16 cellular contexts compared by ENCODE assay signal in genomic region chr1:52531473-52531872, GRCh38. TPM values are rescaled to one million over a fixed set of nuclear protein-coding genes. Genes with fewer than 3 reads are reported as not detected.
DNase-seq lines count a peak whose midpoint lies in the region; ATAC-seq, FAIRE-seq and TF ChIP-seq lines count a peak whose summit lies in the region.
"Had no signal": no experiment of that assay in that cellular context is flagged by ENCODE, and none has a peak within 500 bp of the region (broad histone marks: within the 10 kb centered on the region; RNA-seq: fewer than 3 reads in every experiment).

No MANE protein-coding gene starts in this region.

- peaks cover 12% of the 10 kb centered on the region for H3K79me2 ChIP-seq in GM12878 (ENCODE audit: control insufficient read depth, insufficient read depth, low read length)

- no peak overlapping the region for H3K27ac ChIP-seq in CD4-positive, alpha-beta memory T cell (ENCODE audit: low read depth, low read length)
- peak overlapping the region; percentile 60; the same call in 1 of the 2 replicates for H3K27ac ChIP-seq in GM12878 (ENCODE audit: control insufficient read depth, insufficient read depth)
- H3K27ac ChIP-seq: C4-2B, SJCRH30 had no signal

- SMC1A ChIA-PET in GM12878 (lab: Charles Lee; ENCODE audit: uncharacterized antibody, unreplicated experiment), result interaction anchor here (1.0 to 1.2 kb wide), 2 partner anchors 9 to 17 kb away, joined by 5 read pairs; no protein-coding TSS in a partner anchor

- H3K4me2 ChIP-seq in GM12878 (ENCODE audit: control insufficient read depth, insufficient read depth), result peak overlapping the region; percentile 76

- peaks cover 0 to 9% (median 0%) of the 10 kb centered on the region in 8 donors for H3K9me3 Mint-ChIP-seq in CD4-positive, alpha-beta memory T cell
- H3K9me3 Mint-ChIP-seq in stimulated activated memory B cell treated with anti-CD40 and anti-IgM and Interleukin-4, amounts not matched to agents 10 μg/mL and 1 μg/mL and 100 μg/mL, for 72 hours, result peaks cover 7% of the 10 kb centered on the region

- no peaks in the 10 kb centered on the region for H3K9me3 ChIP-seq in CD4-positive, alpha-beta memory T cell (ENCODE audit: control insufficient read depth in 1 of 2, low read length in 2 of 2)
- H3K9me3 ChIP-seq in GM12878 (replicated peaks; ENCODE audit: control insufficient read depth, insufficient read depth, low read length), result peaks cover 2% of the 10 kb centered on the region; the same call in 2 of the 3 replicates

- POLR2A ChIA-PET in CD4-positive, alpha-beta memory T cell (lab: Charles Lee; ENCODE audit: partially characterized antibody), result no interaction called here
- POLR2A ChIA-PET in HEK293T (lab: Yijun Ruan, JAX), result interaction anchor here (1.4 kb wide), 1 partner anchor 127 kb away, joined by 4 read pairs; the partner anchor contains the start of genes ORC1 and PRPF38A
- POLR2A ChIA-PET in GM12878 (lab: Charles Lee), result interaction anchor here (0.6 to 1.0 kb wide), 2 partner anchors 13 to 36 kb away, joined by 3 to 4 read pairs; no protein-coding TSS in a partner anchor

- H3K36me3 ChIP-seq in CD4-positive, alpha-beta memory T cell (ENCODE audit: insufficient read depth, low read length), result no peaks in the 10 kb centered on the region
- peaks cover 0 to 5% of the 10 kb centered on the region in 2 experiments; a peak in 3 of 4 replicates for H3K36me3 ChIP-seq in GM12878 (ENCODE audit: control insufficient read depth in 2 of 2, insufficient read depth in 2 of 2, low read length in 1 of 2)

- RAD21 ChIA-PET in GM12878 (lab: Charles Lee; ENCODE audit: unreplicated experiment), result interaction anchor here (3.7 kb wide), 1 partner anchor 22 kb away, joined by 19 read pairs; the partner anchor contains the start of gene TUT4

- no peak overlapping the region for H3K4me3 ChIP-seq in CD4-positive, alpha-beta memory T cell (ENCODE audit: low read length in 2 of 2)
- no peak overlapping the region for H3K4me3 ChIP-seq in GM12878
- H3K4me3 ChIP-seq: SJCRH30 had no signal

- H3K9ac ChIP-seq in GM12878 (ENCODE audit: control insufficient read depth, insufficient read depth, low read length), result no peak overlapping the region

- H3K4me3 Mint-ChIP-seq in CD4-positive, alpha-beta memory T cell, result no peak overlapping the region
- H3K4me3 Mint-ChIP-seq in stimulated activated memory B cell treated with anti-CD40 and anti-IgM and Interleukin-4, amounts not matched to agents 10 μg/mL and 1 μg/mL and 100 μg/mL, for 72 hours, result peak overlapping the region; percentile 56

- H3K27me3 Mint-ChIP-seq in CD4-positive, alpha-beta memory T cell, result no peaks in the 10 kb centered on the region
- H3K27me3 Mint-ChIP-seq in stimulated activated memory B cell treated with anti-CD40 and anti-IgM and Interleukin-4, amounts not matched to agents 10 μg/mL and 1 μg/mL and 100 μg/mL, for 72 hours, result no peaks in the 10 kb centered on the region

- TF ChIP-seq CTCF in GM12878 (IDR thresholded peaks at IDR 0.05 in 2 of 3, conservative IDR thresholded peaks at IDR 0.05 in 1 of 3; ENCODE audit: control insufficient read depth in 2 of 3, extremely low read depth in 1 of 3, insufficient read depth in 1 of 3, low read depth in 3 of 3, low read length in 3 of 3), result no peak

- FAIRE-seq in GM12878 (lab: Jason Lieb, UNC), result no peak
- FAIRE-seq: H1 had no signal

- no peaks in the 10 kb centered on the region for H3K27me3 ChIP-seq in CD4-positive, alpha-beta memory T cell (ENCODE audit: insufficient read depth, low read length)
- no peaks in the 10 kb centered on the region for H3K27me3 ChIP-seq in GM12878 (replicated peaks in 1 of 2; ENCODE audit: control insufficient read depth in 2 of 2, insufficient read depth in 2 of 2, low read length in 1 of 2)
- H3K27me3 ChIP-seq: SJCRH30 had no signal

- ATAC-seq in GM12878, result no peak; the same call in 2 of the 3 replicates
- ATAC-seq in stimulated activated memory B cell treated with anti-CD40 and anti-IgM and Interleukin-4, amounts not matched to agents 10 μg/mL and 1 μg/mL and 100 μg/mL, for 72 hours, result no peak
- no peak for ATAC-seq in GM19023 (IDR thresholded peaks at IDR 0.05; ENCODE audit: unreplicated experiment)

- no peak for TF ChIP-seq RAD21 in GM12878 (IDR thresholded peaks at IDR 0.05; ENCODE audit: insufficient read depth, low read depth, low read length)

- H3K36me3 Mint-ChIP-seq in CD4-positive, alpha-beta memory T cell, result peaks cover 23 to 27% of the 10 kb centered on the region in 2 donors
- peaks cover 27% of the 10 kb centered on the region for H3K36me3 Mint-ChIP-seq in stimulated activated memory B cell treated with anti-CD40 and anti-IgM and Interleukin-4, amounts not matched to agents 10 μg/mL and 1 μg/mL and 100 μg/mL, for 72 hours

- intact Hi-C loops in CD4-positive, alpha-beta memory T cell (cut with micrococcal nuclease), result no loop called here
- intact Hi-C loops in GM12878 (cut with micrococcal nuclease; ENCODE audit: unreplicated experiment), result no loop called here
- intact Hi-C loops in posterior vena cava (cut with DNase I), result no loop called here

- in situ Hi-C loops in GM12878 (cut with MboI), result no loop called here

- peaks cover 15% of the 10 kb centered on the region for H3K4me1 ChIP-seq in CD4-positive, alpha-beta memory T cell (ENCODE audit: insufficient read depth, low read length)
- H3K4me1 ChIP-seq in GM12878 (ENCODE audit: control insufficient read depth, insufficient read depth, low read length), result peaks cover 33% of the 10 kb centered on the region
- H3K4me1 ChIP-seq: SJCRH30 had no signal

- H3K4me1 Mint-ChIP-seq in CD4-positive, alpha-beta memory T cell, result peaks cover 24 to 60% (median 38%) of the 10 kb centered on the region in 4 donors
- peaks cover 58% of the 10 kb centered on the region for H3K4me1 Mint-ChIP-seq in stimulated activated memory B cell treated with anti-CD40 and anti-IgM and Interleukin-4, amounts not matched to agents 10 μg/mL and 1 μg/mL and 100 μg/mL, for 72 hours

- H3K27ac Mint-ChIP-seq in CD4-positive, alpha-beta memory T cell, result peak overlapping the region in 4 of 7 donors; percentile 8 to 50 (median 23)
- H3K27ac Mint-ChIP-seq in stimulated activated memory B cell treated with anti-CD40 and anti-IgM and Interleukin-4, amounts not matched to agents 10 μg/mL and 1 μg/mL and 100 μg/mL, for 72 hours, result peak overlapping the region; percentile 90

- no peak for TF ChIP-seq POLR2A in GM12878 (IDR thresholded peaks at IDR 0.05; ENCODE audit: low read depth, low read length)

- H2AFZ ChIP-seq in GM12878 (ENCODE audit: control insufficient read depth, low read depth, low read length), result no peak overlapping the region

- TF ChIP-seq EP300 in GM12878 (IDR thresholded peaks at IDR 0.05; ENCODE audit: borderline replicate concordance in 1 of 2, control insufficient read depth in 1 of 2, low read depth in 2 of 2, low read length in 2 of 2), result no peak

- H4K20me1 ChIP-seq in GM12878 (ENCODE audit: control insufficient read depth, insufficient read depth), result no peaks in the 10 kb centered on the region

- DNase-seq in CD4-positive, alpha-beta memory T cell, result no peak
- DNase-seq in HEK293T (ENCODE audit: extremely low spot score) (no peak), GM12878 (ENCODE audit: low read depth, low spot score) (no peak), posterior vena cava (ENCODE audit: low spot score) (no peak), HK-2 (ENCODE audit: unreplicated experiment) (no peak)
- DNase-seq: DMS79 treated with DMSO at 0.1 percent for 48 hours, KBM-7, NCI-H1694 treated with DMSO at 0.1 percent for 48 hours, NCI-H2107, NCI-H524, NCI-H82, SJCRH30 had no signal

- CTCF ChIA-PET in CD4-positive, alpha-beta memory T cell (lab: Charles Lee; ENCODE audit: partially characterized antibody), result interaction anchor here (0.6 kb wide), 1 partner anchor 172 kb away, joined by 4 read pairs; no protein-coding TSS in a partner anchor
- CTCF ChIA-PET in HEK293T (lab: Yijun Ruan, JAX) (no interaction called here), GM12878 (lab: Yijun Ruan, JAX) (interaction anchor here (0.6 to 1.3 kb wide), 3 partner anchors 20 to 404 kb away, joined by 3 read pairs; no protein-coding TSS in a partner anchor)

- no TSS peak for BruUV-seq in GM12878 (replicated peaks; lab: Mats Ljungman, UMichigan)

TF ChIP-seq in HEK293T, 16 proteins besides CTCF, POLR2A, EP300 and RAD21:
- TF ChIP-seq ZNF384 (IDR thresholded peaks at IDR 0.05), result peak; percentile 44; the same call in 1 of the 2 replicates
- no peak for TF ChIP-seq L3MBTL2 (conservative IDR thresholded peaks at IDR 0.05)

TF ChIP-seq in GM12878, 131 proteins besides CTCF, POLR2A, EP300 and RAD21:
- TF ChIP-seq MEF2A (IDR thresholded peaks at IDR 0.05; ENCODE audit: insufficient read depth, low read depth, low read length), result 0 out of 2 replicates have a peak, but pooled peaks have one; percentile 5
- TF ChIP-seq TBL1XR1 (IDR thresholded peaks at IDR 0.05; ENCODE audit: low read depth, low read length), result no peak
- TF ChIP-seq TAF1 (IDR thresholded peaks at IDR 0.05; ENCODE audit: borderline replicate concordance, low read depth, low read length), result no peak

RNA-seq across cellular contexts. Expression of gene TUT4, which starts 21.4 kb away (rescaled TPM):
- total RNA-seq in CD4-positive, alpha-beta memory T cell, result 100 to 1,000 TPM; 151 to 159 TPM
- polyA plus RNA-seq in CD4-positive, alpha-beta memory T cell, result 10 to 100 TPM; 22.4 to 42.7 TPM
- total RNA-seq in GM12878 (2013; cell fraction: nucleolus; rRNA removed), result 252 and 259 TPM in 2 replicates
- total RNA-seq in GM12878 (2014; rRNA removed) (26.7 and 32.8 TPM in 2 replicates), GM12878 (2014; rRNA removed; fragmentation: Illumina TruSeq; extraction: Trizol) (25.9 and 29.5 TPM in 2 replicates), GM12878 (2021) (27.7 and 28.0 TPM in 2 replicates), posterior vena cava (10 to 100 TPM; 35.8 to 39.8 TPM)
- 22.2 TPM for polyA plus RNA-seq in GM12878 (2011; ENCODE audit: low read depth)
- polyA plus RNA-seq in GM12878 (2011; rRNA removed) (40.7 and 43.9 TPM in 2 replicates), GM12878 (2014; fragmentation: Illumina TruSeq; extraction: Trizol) (36.0 and 48.1 TPM in 2 replicates), GM12878 (2014; fragmentation: Nextera tagmentation; extraction: Ambion mirVana) (10 to 100 TPM in 1 of 2 experiments, 1 to 10 TPM in 1; 9.4 to 11.5 TPM), GM12878 (2014; rRNA removed) (25.9 and 31.1 TPM in 2 replicates), GM12878 (2016; fragmentation: Nextera tagmentation; extraction: Ambion mirVana) (10 to 100 TPM; 27.6 to 32.9 TPM)
- polyA plus RNA-seq in GM12878 (2011; cell fraction: cytosol; rRNA removed), result 33.3 and 42.0 TPM in 2 replicates
- polyA plus RNA-seq in GM12878 (2011; cell fraction: nucleus; rRNA removed), result 116 and 123 TPM in 2 replicates
- 35.8 and 41.9 TPM in 2 replicates for polyA plus RNA-seq in GM12878 (2012)
- polyA minus RNA-seq in GM12878 (2011; rRNA and poly(A)+ RNA removed), result 24.8 and 27.2 TPM in 2 replicates
- 16.6 and 19.1 TPM in 2 replicates for polyA minus RNA-seq in GM12878 (2011; cell fraction: cytosol; rRNA and poly(A)+ RNA removed)
- 32.0 and 47.8 TPM in 2 replicates for polyA minus RNA-seq in GM12878 (2011; cell fraction: nucleus; rRNA and poly(A)+ RNA removed)
